1 cellular context compared by ENCODE assay signal in genomic region chr7:100673942-100674431, GRCh38.
TF ChIP-seq lines count a peak whose summit lies in the region.

No MANE protein-coding gene starts in this region.

TF ChIP-seq in HepG2, 621 proteins besides CTCF, POLR2A, EP300 and RAD21 (continued from another document and continues in another):
- no peak for TF ChIP-seq THAP9 (CRISPR knock-in tag; IDR thresholded peaks at IDR 0.05; ENCODE audit: borderline replicate concordance)
- TF ChIP-seq DRAP1 (CRISPR knock-in tag; IDR thresholded peaks at IDR 0.05): no peak
- no peak for TF ChIP-seq KLF13 (CRISPR knock-in tag; IDR thresholded peaks at IDR 0.05)
- TF ChIP-seq PTBP1 (IDR thresholded peaks at IDR 0.05; ENCODE audit: low read depth, low read length, poor library complexity, severe bottlenecking): no peak
- no peak for TF ChIP-seq ATF7 (IDR thresholded peaks at IDR 0.05)
- no peak for TF ChIP-seq ATF7 (CRISPR knock-in tag; IDR thresholded peaks at IDR 0.05)
- no peak for TF ChIP-seq JUNB (CRISPR knock-in tag; IDR thresholded peaks at IDR 0.05; ENCODE audit: borderline replicate concordance)
- no peak for TF ChIP-seq ZNF337 (CRISPR knock-in tag; IDR thresholded peaks at IDR 0.05; ENCODE audit: borderline replicate concordance, low read depth)
- no peak for TF ChIP-seq STAT6 (CRISPR knock-in tag; IDR thresholded peaks at IDR 0.05; ENCODE audit: borderline replicate concordance)
- TF ChIP-seq ZNF382 (CRISPR knock-in tag; IDR thresholded peaks at IDR 0.05; ENCODE audit: borderline replicate concordance): no peak
- TF ChIP-seq CAMTA2 (CRISPR knock-in tag; IDR thresholded peaks at IDR 0.05; ENCODE audit: borderline replicate concordance): no peak
- TF ChIP-seq RBM22 (optimal IDR thresholded peaks at IDR 0.05; ENCODE audit: low read length): no peak
- TF ChIP-seq GFI1 (CRISPR knock-in tag; IDR thresholded peaks at IDR 0.05; ENCODE audit: borderline replicate concordance): 0 out of 2 replicates have a peak, but pooled peaks have one; percentile 5
- no peak for TF ChIP-seq ZNF33A (CRISPR knock-in tag; IDR thresholded peaks at IDR 0.05; ENCODE audit: borderline replicate concordance)
- TF ChIP-seq ARID5B (CRISPR knock-in tag; IDR thresholded peaks at IDR 0.05): no peak
- TF ChIP-seq ZNF441 (CRISPR knock-in tag; IDR thresholded peaks at IDR 0.05; ENCODE audit: borderline replicate concordance): peak; percentile 19; the same call in 1 of the 2 replicates
- no peak for TF ChIP-seq ZNF770 (CRISPR knock-in tag; IDR thresholded peaks at IDR 0.05)
- no peak for TF ChIP-seq ZNF143 (CRISPR knock-in tag; IDR thresholded peaks at IDR 0.05)
- TF ChIP-seq ZNF263 (CRISPR knock-in tag; IDR thresholded peaks at IDR 0.05): peak; percentile 52; the same call in 1 of the 2 replicates
- TF ChIP-seq ZMYM3 (CRISPR knock-in tag; IDR thresholded peaks at IDR 0.05): no peak
- TF ChIP-seq ZSCAN20 (CRISPR knock-in tag; IDR thresholded peaks at IDR 0.05; ENCODE audit: borderline replicate concordance): no peak
- TF ChIP-seq E2F2 (CRISPR knock-in tag; IDR thresholded peaks at IDR 0.05; ENCODE audit: borderline replicate concordance): no peak
- TF ChIP-seq U2AF1 (optimal IDR thresholded peaks at IDR 0.05; ENCODE audit: low read depth, low read length): no peak
- TF ChIP-seq NR1H2 (CRISPR knock-in tag; IDR thresholded peaks at IDR 0.05; ENCODE audit: borderline replicate concordance, low read depth): no peak
- 0 out of 2 replicates have a peak, but pooled peaks have one; percentile 13 for TF ChIP-seq HINFP (CRISPR knock-in tag; IDR thresholded peaks at IDR 0.05; ENCODE audit: low read depth)
- no peak for TF ChIP-seq KMT2A (CRISPR knock-in tag; IDR thresholded peaks at IDR 0.05)
- 0 out of 2 replicates have a peak, but pooled peaks have one; percentile 38 for TF ChIP-seq SIN3A (IDR thresholded peaks at IDR 0.05; ENCODE audit: borderline replicate concordance, low read depth, low read length)
- TF ChIP-seq FUBP1 (CRISPR knock-in tag; IDR thresholded peaks at IDR 0.05; ENCODE audit: borderline replicate concordance): no peak
- TF ChIP-seq ZNF362 (CRISPR knock-in tag; IDR thresholded peaks at IDR 0.05; ENCODE audit: borderline replicate concordance): no peak
- no peak for TF ChIP-seq ZNF317 (CRISPR knock-in tag; IDR thresholded peaks at IDR 0.05)
- no peak for TF ChIP-seq ZBTB43 (CRISPR knock-in tag; conservative IDR thresholded peaks at IDR 0.05)
- TF ChIP-seq ZNF232 (CRISPR knock-in tag; IDR thresholded peaks at IDR 0.05; ENCODE audit: borderline replicate concordance): no peak
- TF ChIP-seq ZNF484 (CRISPR knock-in tag; IDR thresholded peaks at IDR 0.05; ENCODE audit: borderline replicate concordance, low read depth): no peak
- TF ChIP-seq MAFK (conservative IDR thresholded peaks at IDR 0.05 in 1 of 2, IDR thresholded peaks at IDR 0.05 in 1 of 2; ENCODE audit: low read length in 2 of 2): no peak
- TF ChIP-seq ZKSCAN5 (CRISPR knock-in tag; IDR thresholded peaks at IDR 0.05): no peak
